ENCODE assay signal across 10 cellular contexts in the genomic region with DNA sequence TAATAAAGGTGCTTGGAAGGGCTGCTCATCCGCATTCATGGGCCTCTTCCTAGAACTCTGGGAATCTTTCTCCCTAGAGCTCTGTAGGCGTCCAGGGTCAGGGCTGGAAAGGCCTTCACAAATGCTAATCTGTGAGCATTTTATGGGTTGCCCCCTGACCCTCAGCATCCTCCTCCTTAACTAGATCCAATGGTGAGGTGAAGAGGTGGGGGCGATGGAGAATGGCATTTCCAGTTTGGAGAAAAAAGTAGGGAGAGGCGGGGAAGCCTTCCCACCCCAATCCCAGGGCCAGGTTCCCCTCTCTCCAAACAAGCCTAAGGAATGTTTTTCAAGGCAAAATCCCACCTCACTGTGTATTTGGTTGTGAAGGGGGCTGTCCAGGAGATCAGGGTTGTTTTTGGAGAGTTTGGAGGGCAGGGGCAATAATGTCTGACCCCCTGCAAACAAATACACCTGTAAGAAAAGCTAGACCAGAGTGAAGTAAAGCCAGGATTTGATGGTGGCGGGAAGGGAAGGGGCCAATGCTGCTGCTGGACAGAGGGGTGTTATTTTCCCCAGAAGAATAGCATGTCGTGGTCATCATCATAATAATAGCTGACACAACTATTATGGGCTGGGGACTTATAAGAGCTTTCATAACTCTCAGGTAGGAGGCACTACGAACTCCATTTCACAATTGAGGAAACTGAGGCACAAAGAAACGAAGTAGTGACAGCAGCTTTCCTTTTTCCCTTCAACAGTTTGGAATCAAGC. TPM values are rescaled to one million over a fixed set of nuclear protein-coding genes. Genes with fewer than 3 reads are reported as not detected.
A peak's percentile ranks its signal among the peaks of the same experiment; 100 is the strongest.
DNase-seq lines count a peak whose midpoint lies in the region; ATAC-seq and TF ChIP-seq lines count a peak whose summit lies in the region.
"Had no signal": no experiment of that assay in that cellular context is flagged by ENCODE, and none has a peak within 500 bp of the region (broad histone marks: within the 10 kb centered on the region; RNA-seq: fewer than 3 reads in every experiment).

No MANE protein-coding gene starts in this region.

- no peaks in the 10 kb centered on the region for H3K27me3 ChIP-seq in mesendoderm (ENCODE audit: insufficient read depth, low read length, poor library complexity)
- H3K27me3 ChIP-seq in stomach, result peaks cover 0 to 58% (median 28%) of the 10 kb centered on the region in 3 donors

- H3K4me1 ChIP-seq in mesendoderm (ENCODE audit: control insufficient read depth, low read depth, low read length) (no peaks in the 10 kb centered on the region), stomach (peaks cover 29 to 48% (median 46%) of the 10 kb centered on the region in 4 donors)

- H2AK5ac ChIP-seq in mesendoderm (ENCODE audit: low read length), result no peak overlapping the region

- no peak for DNase-seq in activated naive CD8-positive, alpha-beta T cell treated with anti-CD3 and anti-CD28 coated beads, Interleukin-2, amount 50 U/mL, for 24 hours
- no peak for DNase-seq in central memory CD8-positive, alpha-beta T cell (ENCODE audit: low spot score in 2 of 2)
- DNase-seq in mesendoderm (no peak), stomach (no peak), NCI-H2029 treated with DMSO at 0.1 percent for 48 hours (lab: John Stamatoyannopoulos, UW) (no peak)
- no peak for DNase-seq in stimulated activated CD4-positive, alpha-beta T cell treated with anti-CD3 and anti-CD28 coated beads, Interleukin-2, amount 100 ng/mL, for 24 hours

- H3K27me3 Mint-ChIP-seq in activated naive CD8-positive, alpha-beta T cell, result peaks cover 22% of the 10 kb centered on the region
- peaks cover 61% of the 10 kb centered on the region for H3K27me3 Mint-ChIP-seq in activated naive CD8-positive, alpha-beta T cell treated with anti-CD3 and anti-CD28 coated beads, Interleukin-2, amount 50 U/mL, for 24 hours
- H3K27me3 Mint-ChIP-seq in central memory CD8-positive, alpha-beta T cell, result peaks cover 61% of the 10 kb centered on the region

- no peak overlapping the region for H3K4me3 ChIP-seq in mesendoderm (ENCODE audit: low read length)
- H3K4me3 ChIP-seq in stomach, result peak overlapping the region; percentile 53 to 70 (median 58)
- H3K4me3 ChIP-seq: mucosa of descending colon had no signal

- H2BK5ac ChIP-seq in mesendoderm (ENCODE audit: low read length), result no peak overlapping the region

- no peak overlapping the region for H3K27ac Mint-ChIP-seq in activated naive CD8-positive, alpha-beta T cell
- no peak overlapping the region for H3K27ac Mint-ChIP-seq in activated naive CD8-positive, alpha-beta T cell treated with anti-CD3 and anti-CD28 coated beads, Interleukin-2, amount 50 U/mL, for 24 hours
- H3K27ac Mint-ChIP-seq in central memory CD8-positive, alpha-beta T cell (ENCODE audit: low read depth), result no peak overlapping the region

- no peak overlapping the region for H3K23ac ChIP-seq in mesendoderm (ENCODE audit: low read length)

- no peak for ATAC-seq in activated naive CD8-positive, alpha-beta T cell treated with anti-CD3 and anti-CD28 coated beads, Interleukin-2, amount 50 U/mL, for 24 hours
- no peak for ATAC-seq in central memory CD8-positive, alpha-beta T cell (replicated peaks; ENCODE audit: extremely low read depth, poor library complexity, severe bottlenecking)
- ATAC-seq in HG02623 (IDR thresholded peaks at IDR 0.05; ENCODE audit: unreplicated experiment), result no peak

- H3K56ac ChIP-seq in mesendoderm (ENCODE audit: low read length), result peak overlapping the region; percentile 91

- no peak for TF ChIP-seq EP300 in stomach (IDR thresholded peaks at IDR 0.05)

- H3K27ac ChIP-seq in mesendoderm (ENCODE audit: low read depth, low read length) (no peak overlapping the region), stomach (no peak overlapping the region)

- no peaks in the 10 kb centered on the region for H3K79me1 ChIP-seq in mesendoderm (ENCODE audit: low read length)

- H3K4me3 Mint-ChIP-seq in activated naive CD8-positive, alpha-beta T cell, result peak overlapping the region; percentile 44
- H3K4me3 Mint-ChIP-seq in activated naive CD8-positive, alpha-beta T cell treated with anti-CD3 and anti-CD28 coated beads, Interleukin-2, amount 50 U/mL, for 24 hours, result no peak overlapping the region
- peak overlapping the region; percentile 16 for H3K4me3 Mint-ChIP-seq in central memory CD8-positive, alpha-beta T cell

- H3K4me1 Mint-ChIP-seq in activated naive CD8-positive, alpha-beta T cell (ENCODE audit: low read depth), result peaks cover 34% of the 10 kb centered on the region
- H3K4me1 Mint-ChIP-seq in activated naive CD8-positive, alpha-beta T cell treated with anti-CD3 and anti-CD28 coated beads, Interleukin-2, amount 50 U/mL, for 24 hours, result peaks cover 29% of the 10 kb centered on the region
- no peaks in the 10 kb centered on the region for H3K4me1 Mint-ChIP-seq in central memory CD8-positive, alpha-beta T cell

- H3K36me3 ChIP-seq in mesendoderm (ENCODE audit: control insufficient read depth, insufficient read depth, low read length) (no peaks in the 10 kb centered on the region), stomach (no peaks in the 10 kb centered on the region)

- TF ChIP-seq CTCF in stomach (IDR thresholded peaks at IDR 0.05), result no peak

- TF ChIP-seq POLR2A in stomach (IDR thresholded peaks at IDR 0.05), result no peak

- H3K9ac ChIP-seq in mesendoderm (ENCODE audit: low read length), result peak overlapping the region; percentile 77

- H2BK120ac ChIP-seq in mesendoderm (ENCODE audit: low read depth, low read length), result no peak overlapping the region

- H3K4me2 ChIP-seq in mesendoderm (ENCODE audit: low read length), result peak overlapping the region; percentile 74

- intact Hi-C loops in stomach (cut with DNase I; ENCODE audit: low total_unique reads), result loop anchor here (10.0 kb wide), 2 partner anchors 346 to 566 kb away; no protein-coding TSS in a partner anchor

- no peaks in the 10 kb centered on the region for H3K36me3 Mint-ChIP-seq in activated naive CD8-positive, alpha-beta T cell
- H3K36me3 Mint-ChIP-seq in activated naive CD8-positive, alpha-beta T cell treated with anti-CD3 and anti-CD28 coated beads, Interleukin-2, amount 50 U/mL, for 24 hours (ENCODE audit: low read depth), result no peaks in the 10 kb centered on the region
- H3K36me3 Mint-ChIP-seq in central memory CD8-positive, alpha-beta T cell (ENCODE audit: insufficient read depth), result no peaks in the 10 kb centered on the region

- H3K4ac ChIP-seq in mesendoderm (ENCODE audit: low read depth, low read length), result no peak overlapping the region

- no peak overlapping the region for H2BK15ac ChIP-seq in mesendoderm (replicated peaks; ENCODE audit: low read depth)

- H4K5ac ChIP-seq in mesendoderm (ENCODE audit: low read length), result no peak overlapping the region

- no peak overlapping the region for H3K18ac ChIP-seq in mesendoderm (ENCODE audit: low read length)

- WGBS in mesendoderm (ENCODE audit: extremely low coverage, insufficient coverage, low lambda C conversion rate), result no CpG with 5 or more reads among the region's 8 CpGs
- WGBS in stomach, 5 donors, result 68 to 75% (median 73%) methylated on average over 8 of the region's 8 CpGs

- H3K79me2 ChIP-seq in mesendoderm (ENCODE audit: control insufficient read depth, insufficient read depth, low read length), result peaks cover 34% of the 10 kb centered on the region

- H3K9me3 ChIP-seq in stomach, result no peaks in the 10 kb centered on the region
- H3K9me3 ChIP-seq: mucosa of descending colon had no signal

- H3K9me3 Mint-ChIP-seq in activated naive CD8-positive, alpha-beta T cell (ENCODE audit: low read depth), result no peaks in the 10 kb centered on the region
- no peaks in the 10 kb centered on the region for H3K9me3 Mint-ChIP-seq in activated naive CD8-positive, alpha-beta T cell treated with anti-CD3 and anti-CD28 coated beads, Interleukin-2, amount 50 U/mL, for 24 hours
- H3K9me3 Mint-ChIP-seq in central memory CD8-positive, alpha-beta T cell, result no peaks in the 10 kb centered on the region

- no peak overlapping the region for H4K8ac ChIP-seq in mesendoderm (ENCODE audit: low read depth, low read length)

RNA-seq across cellular contexts. Expression of gene MYCN, which starts 1.4 kb away (rescaled TPM):
- 26.6 TPM for polyA plus RNA-seq in mesendoderm (2013, experiment 1 of 2)
- polyA plus RNA-seq in mesendoderm (2013, experiment 2 of 2), result 29.1 TPM
- 1 to 10 TPM in 4 of 5 donors, not detected in 1; 2.3 to 9.6 (median 5.6) TPM for total RNA-seq in stomach
- 1 to 10 TPM in 2 of 3 donors, under 1 TPM in 1; 0.90 to 1.7 (median 1.5) TPM for polyA plus RNA-seq in stomach
- total RNA-seq: RPMI7951 had no signal
